In the genomic region with DNA sequence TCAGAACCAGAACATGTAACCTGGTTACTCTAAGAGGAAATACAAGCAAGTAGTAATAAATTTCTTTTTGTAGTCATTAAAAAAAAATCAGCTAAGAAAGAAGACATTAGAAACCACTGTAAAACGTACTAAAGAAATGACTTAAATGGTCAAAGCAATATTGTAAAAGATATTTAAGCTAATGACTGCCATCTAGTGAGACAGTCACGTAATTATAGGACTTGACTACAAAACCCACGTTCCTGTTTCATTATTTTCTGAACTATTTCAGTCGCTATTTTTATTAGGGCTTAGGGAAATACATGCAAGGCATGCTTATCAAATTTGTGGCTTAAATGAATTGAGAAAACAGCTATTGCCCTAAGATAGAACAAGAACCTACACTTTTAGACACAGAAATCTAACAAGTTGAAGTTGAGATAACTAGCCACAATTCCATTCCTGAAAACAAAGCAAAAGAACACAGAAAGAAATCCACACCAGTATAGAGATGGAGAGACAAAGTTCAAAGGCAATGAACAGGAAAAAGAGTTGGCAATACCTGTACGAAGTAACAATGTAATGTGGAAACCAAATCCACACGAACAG, we compare ENCODE assay signal across 9 cellular contexts. TPM values are rescaled to one million over a fixed set of nuclear protein-coding genes. Genes with fewer than 3 reads are reported as not detected.
A peak's percentile ranks its signal among the peaks of the same experiment; 100 is the strongest.
DNase-seq lines count a peak whose midpoint lies in the region; ATAC-seq, FAIRE-seq and TF ChIP-seq lines count a peak whose summit lies in the region.
"Had no signal": no experiment of that assay in that cellular context is flagged by ENCODE, and none has a peak within 500 bp of the region (broad histone marks: within the 10 kb centered on the region; RNA-seq: fewer than 3 reads in every experiment).

No MANE protein-coding gene starts in this region.

- H3F3A ChIP-seq in OCI-LY1 (ENCODE audit: insufficient read depth, low read length) = no peaks in the 10 kb centered on the region

- H3K36me3 Mint-ChIP-seq in endothelial cell (ENCODE audit: low read depth, unreplicated experiment) = peaks cover 8% of the 10 kb centered on the region
- peaks cover 40% of the 10 kb centered on the region for H3K36me3 Mint-ChIP-seq in activated CD4-positive, alpha-beta memory T cell treated with anti-CD3 and anti-CD28 coated beads, Interleukin-2, amount 10 ng/mL, durations not matched to agents 7 days and 5 days (ENCODE audit: low read depth)

- no peak overlapping the region for H3K4me3 ChIP-seq in OCI-LY1 (ENCODE audit: low read depth, low read length, poor library complexity, severe bottlenecking)
- H3K4me3 ChIP-seq in pancreas = no peak overlapping the region
- H3K4me3 ChIP-seq: BLaER1 had no signal

- DNase-seq in NCI-H1417 (lab: John Stamatoyannopoulos, UW) (peak; percentile 9 to 68 (median 45)), NCI-H1417 treated with DMSO at 0.1 percent for 48 hours (lab: John Stamatoyannopoulos, UW) (no peak), endothelial cell (ENCODE audit: low spot score) (no peak), pancreas (no peak), occipital lobe (lab: John Stamatoyannopoulos, UW) (no peak)
- no peak for DNase-seq in activated CD4-positive, alpha-beta memory T cell treated with anti-CD3 and anti-CD28 coated beads, Interleukin-2, amount 10 ng/mL, durations not matched to agents 7 days and 5 days

- no peaks in the 10 kb centered on the region for H4K20me1 ChIP-seq in OCI-LY1 (ENCODE audit: insufficient read depth, low read length)
- H4K20me1 ChIP-seq: BLaER1 had no signal

- WGBS in pancreas, 2 donors = 37 to 42% methylated on average over 6 of the region's 6 CpGs

- H2AFZ ChIP-seq in OCI-LY1 (ENCODE audit: low read length) = no peak overlapping the region

- POLR2A ChIA-PET in activated CD4-positive, alpha-beta memory T cell treated with anti-CD3 and anti-CD28 coated beads, Interleukin-2, amount 10 ng/mL, durations not matched to agents 7 days and 5 days (lab: Charles Lee) = interaction anchor here (1.2 to 2.5 kb wide), 3 partner anchors 17 to 32 kb away, joined by 4 to 8 read pairs (median 6); partner anchors contain the start of gene EXOSC8

- H3K9me3 Mint-ChIP-seq in endothelial cell (ENCODE audit: unreplicated experiment) = no peaks in the 10 kb centered on the region
- H3K9me3 Mint-ChIP-seq in activated CD4-positive, alpha-beta memory T cell treated with anti-CD3 and anti-CD28 coated beads, Interleukin-2, amount 10 ng/mL, durations not matched to agents 7 days and 5 days = no peaks in the 10 kb centered on the region

- no peaks in the 10 kb centered on the region for H3K9me2 ChIP-seq in OCI-LY1 (ENCODE audit: low read depth, low read length)

- H3K4me1 Mint-ChIP-seq in endothelial cell (ENCODE audit: unreplicated experiment) = no peaks in the 10 kb centered on the region
- H3K4me1 Mint-ChIP-seq in activated CD4-positive, alpha-beta memory T cell treated with anti-CD3 and anti-CD28 coated beads, Interleukin-2, amount 10 ng/mL, durations not matched to agents 7 days and 5 days = peaks cover 3% of the 10 kb centered on the region

- no peaks in the 10 kb centered on the region for H3K27me3 Mint-ChIP-seq in endothelial cell (ENCODE audit: unreplicated experiment)
- no peaks in the 10 kb centered on the region for H3K27me3 Mint-ChIP-seq in activated CD4-positive, alpha-beta memory T cell treated with anti-CD3 and anti-CD28 coated beads, Interleukin-2, amount 10 ng/mL, durations not matched to agents 7 days and 5 days

- H3K4me2 ChIP-seq in OCI-LY1 (ENCODE audit: low read length) = no peak overlapping the region
- H3K4me2 ChIP-seq: BLaER1 had no signal

- H3K9ac ChIP-seq in OCI-LY1 (ENCODE audit: low read length) = no peak overlapping the region
- H3K9ac ChIP-seq: BLaER1 had no signal

- H3K4me3 Mint-ChIP-seq in endothelial cell (ENCODE audit: unreplicated experiment) = no peak overlapping the region
- no peak overlapping the region for H3K4me3 Mint-ChIP-seq in activated CD4-positive, alpha-beta memory T cell treated with anti-CD3 and anti-CD28 coated beads, Interleukin-2, amount 10 ng/mL, durations not matched to agents 7 days and 5 days

- CTCF ChIA-PET in activated CD4-positive, alpha-beta memory T cell treated with anti-CD3 and anti-CD28 coated beads, Interleukin-2, amount 10 ng/mL, durations not matched to agents 7 days and 5 days (lab: Charles Lee) = interaction anchor here (0.7 to 2.5 kb wide), 14 partner anchors 8 to 562 kb away, joined by 3 to 23 read pairs (median 3); no protein-coding TSS in a partner anchor

- H3K9me3 ChIP-seq in OCI-LY1 (ENCODE audit: low read length) (no peaks in the 10 kb centered on the region), pancreas (no peaks in the 10 kb centered on the region)

- no peak overlapping the region for H3K27ac ChIP-seq in OCI-LY1 (ENCODE audit: low read depth, low read length, poor library complexity, severe bottlenecking)
- H3K27ac ChIP-seq in pancreas = no peak overlapping the region
- H3K27ac ChIP-seq: BLaER1 had no signal

- H3K36me3 ChIP-seq in OCI-LY1 (ENCODE audit: insufficient read depth, low read length) (peaks cover 22% of the 10 kb centered on the region), pancreas (peaks cover 0 to 45% (median 24%) of the 10 kb centered on the region in 3 donors)

- no peaks in the 10 kb centered on the region for H3K4me1 ChIP-seq in OCI-LY1 (ENCODE audit: insufficient read depth, low read length, severe bottlenecking)
- H3K4me1 ChIP-seq in pancreas = no peaks in the 10 kb centered on the region
- H3K4me1 ChIP-seq: BLaER1 had no signal

- H3K27ac Mint-ChIP-seq in endothelial cell (ENCODE audit: unreplicated experiment) = peak overlapping the region; percentile 63
- no peak overlapping the region for H3K27ac Mint-ChIP-seq in activated CD4-positive, alpha-beta memory T cell treated with anti-CD3 and anti-CD28 coated beads, Interleukin-2, amount 10 ng/mL, durations not matched to agents 7 days and 5 days

- H3K27me3 ChIP-seq in OCI-LY1 (ENCODE audit: insufficient read depth, low read length) (no peaks in the 10 kb centered on the region), pancreas (no peaks in the 10 kb centered on the region)
- H3K27me3 ChIP-seq: BLaER1 had no signal

- TF ChIP-seq CTCF in OCI-LY1 (IDR thresholded peaks at IDR 0.05; ENCODE audit: low read length) (peak; percentile 42; the same call in 1 of the 2 replicates), endothelial cell (IDR thresholded peaks at IDR 0.05; ENCODE audit: unreplicated experiment) (peak; percentile 47), pancreas (IDR thresholded peaks at IDR 0.05) (peak in 2 of 4 donors; percentile 15 to 20)

- peak; percentile 52 for ATAC-seq in HG02938 (IDR thresholded peaks at IDR 0.05; ENCODE audit: unreplicated experiment)
- peak in 3 of 4 donors; percentile 32 to 69 (median 50) for ATAC-seq in pancreas

- intact Hi-C loops in pancreas (cut with DNase I) = no loop called here

- FAIRE-seq in pancreas (lab: Jason Lieb, UNC) = peak; percentile 59

- H3K79me2 ChIP-seq in OCI-LY1 (ENCODE audit: insufficient read depth, low read length) = no peaks in the 10 kb centered on the region

RNA-seq across cellular contexts. Expression of gene ALG5, which starts 17.9 kb away (rescaled TPM):
- total RNA-seq in endothelial cell (ENCODE audit: unreplicated experiment) (22.0 TPM), pancreas (10 to 100 TPM; 30.9 to 62.6 (median 40.8) TPM), occipital lobe (20.4 TPM)
- 10 to 100 TPM; 37.0 to 49.5 TPM for polyA plus RNA-seq in pancreas
- 10 to 100 TPM; 36.3 to 36.6 TPM for total RNA-seq in activated CD4-positive, alpha-beta memory T cell treated with anti-CD3 and anti-CD28 coated beads, Interleukin-2, amount 10 ng/mL, durations not matched to agents 7 days and 5 days

RNA-seq across cellular contexts. Expression of gene EXOSC8, which starts 19.3 kb away (rescaled TPM):
- 38.1 TPM for total RNA-seq in endothelial cell (ENCODE audit: unreplicated experiment)
- 10 to 100 TPM; 12.9 to 17.5 (median 13.2) TPM for total RNA-seq in pancreas
- polyA plus RNA-seq in pancreas = 10 to 100 TPM; 40.3 to 63.7 TPM
- total RNA-seq in activated CD4-positive, alpha-beta memory T cell treated with anti-CD3 and anti-CD28 coated beads, Interleukin-2, amount 10 ng/mL, durations not matched to agents 7 days and 5 days = 100 to 1,000 TPM; 101 to 109 TPM
- 38.2 TPM for total RNA-seq in occipital lobe

Comparison
In these comparisons a context has a peak if more than half of its experiments do, and no peak if none do; other contexts are left out.
1. DNase-seq: peak in NCI-H1417 (3 of 3); none in NCI-H1417 treated with DMSO at 0.1 percent for 48 hours (single experiment), endothelial cell (single experiment), pancreas (0 of 6), activated CD4-positive, alpha-beta memory T cell treated with anti-CD3 and anti-CD28 coated beads, Interleukin-2, amount 10 ng/mL, durations not matched to agents 7 days and 5 days (single experiment) and occipital lobe (single experiment).